Comparison of ENCODE assay signal across 26 cellular contexts in genomic region chrX:56794831-56795230, GRCh38.
DNase-seq lines count a peak whose midpoint lies in the region; ATAC-seq, FAIRE-seq and TF ChIP-seq lines count a peak whose summit lies in the region.
"Had no signal": no experiment of that assay in that cellular context is flagged by ENCODE, and none has a peak within 500 bp of the region (broad histone marks: within the 10 kb centered on the region; RNA-seq: fewer than 3 reads in every experiment).

No MANE protein-coding gene starts in this region.

- H3K27me3 Mint-ChIP-seq in CD4-positive, CD25-positive, alpha-beta regulatory T cell = no peaks in the 10 kb centered on the region
- H3K27me3 Mint-ChIP-seq in CD4-positive, alpha-beta memory T cell = no peaks in the 10 kb centered on the region
- no peaks in the 10 kb centered on the region for H3K27me3 Mint-ChIP-seq in naive thymus-derived CD8-positive, alpha-beta T cell
- H3K27me3 Mint-ChIP-seq: activated naive CD8-positive, alpha-beta T cell treated with anti-CD3 and anti-CD28 coated beads, Interleukin-2, amount 50 U/mL, for 24 hours; effector memory CD8-positive, alpha-beta T cell had no signal

- FAIRE-seq in bronchial epithelial cell (lab: Jason Lieb, UNC) = peak; percentile 66

- DNase-seq in CD4-positive, CD25-positive, alpha-beta regulatory T cell = no peak
- DNase-seq in CD4-positive, alpha-beta memory T cell = no peak
- DNase-seq in bronchial epithelial cell (ENCODE audit: low read depth) = no peak
- no peak for DNase-seq in naive thymus-derived CD8-positive, alpha-beta T cell
- DNase-seq in CD1c-positive myeloid dendritic cell (ENCODE audit: extremely low spot score) = no peak
- DNase-seq in activated gamma-delta T cell (lab: John Stamatoyannopoulos, UW) = no peak
- DNase-seq in smooth muscle cell (lab: John Stamatoyannopoulos, UW; ENCODE audit: unreplicated experiment) = no peak
- DNase-seq: activated CD4-positive, alpha-beta T cell treated with anti-CD3 and anti-CD28 coated beads for 1 hour; activated effector memory CD4-positive, alpha-beta T cell treated with anti-CD3 and anti-CD28 coated beads, Interleukin-2, amount 50 U/mL, for 16 hours; activated naive CD8-positive, alpha-beta T cell treated with anti-CD3 and anti-CD28 coated beads, Interleukin-2, amount 50 U/mL, for 24 hours; cortex of kidney; effector memory CD8-positive, alpha-beta T cell; erythroblast; glutamatergic neuron; IMR-90; left ventricle myocardium inferior; NCI-H187 treated with DMSO at 0.1 percent for 48 hours; NCI-H226; NCI-H526 treated with DMSO at 0.1 percent for 48 hours; nucleus accumbens; stimulated activated CD4-positive, alpha-beta T cell treated with anti-CD3 and anti-CD28 coated beads, Interleukin-15, amount 100 ng/mL, for 24 hours; stimulated activated CD4-positive, alpha-beta T cell treated with anti-CD3 and anti-CD28 coated beads, Interleukin-4, amount 100 ng/mL, for 4 hours; trophoblast cell had no signal

- H3K4me3 Mint-ChIP-seq in CD4-positive, CD25-positive, alpha-beta regulatory T cell = no peak overlapping the region
- H3K4me3 Mint-ChIP-seq in CD4-positive, alpha-beta memory T cell = no peak overlapping the region
- no peak overlapping the region for H3K4me3 Mint-ChIP-seq in naive thymus-derived CD8-positive, alpha-beta T cell
- H3K4me3 Mint-ChIP-seq: activated naive CD8-positive, alpha-beta T cell treated with anti-CD3 and anti-CD28 coated beads, Interleukin-2, amount 50 U/mL, for 24 hours; effector memory CD8-positive, alpha-beta T cell had no signal

- no peaks in the 10 kb centered on the region for H3F3A ChIP-seq in smooth muscle cell (ENCODE audit: low read depth)

- no peak overlapping the region for H3K4me3 ChIP-seq in CD4-positive, CD25-positive, alpha-beta regulatory T cell (ENCODE audit: low read depth, low read length)
- H3K4me3 ChIP-seq in CD4-positive, alpha-beta memory T cell (ENCODE audit: low read length in 2 of 2) = no peak overlapping the region
- H3K4me3 ChIP-seq in bronchial epithelial cell (ENCODE audit: low read depth, low read length) (no peak overlapping the region), smooth muscle cell (no peak overlapping the region)
- H3K4me3 ChIP-seq: BLaER1 treated with 17β-estradiol and CSF1 and Interleukin-3, amounts not matched to agents 10 nM and 100 nM; left ventricle myocardium inferior had no signal

- no peaks in the 10 kb centered on the region for H3K9me3 Mint-ChIP-seq in CD4-positive, CD25-positive, alpha-beta regulatory T cell
- no peaks in the 10 kb centered on the region for H3K9me3 Mint-ChIP-seq in CD4-positive, alpha-beta memory T cell
- H3K9me3 Mint-ChIP-seq in naive thymus-derived CD8-positive, alpha-beta T cell = no peaks in the 10 kb centered on the region
- H3K9me3 Mint-ChIP-seq: activated naive CD8-positive, alpha-beta T cell treated with anti-CD3 and anti-CD28 coated beads, Interleukin-2, amount 50 U/mL, for 24 hours; effector memory CD8-positive, alpha-beta T cell had no signal

- H4K20me1 ChIP-seq in smooth muscle cell (ENCODE audit: low read depth) = peaks cover 58% of the 10 kb centered on the region

- H3K4me1 ChIP-seq in CD4-positive, CD25-positive, alpha-beta regulatory T cell (ENCODE audit: control insufficient read depth, insufficient read depth, low read length, poor library complexity, severe bottlenecking) = peaks cover 4% of the 10 kb centered on the region
- peaks cover 27% of the 10 kb centered on the region for H3K4me1 ChIP-seq in CD4-positive, alpha-beta memory T cell (ENCODE audit: insufficient read depth, low read length)
- no peaks in the 10 kb centered on the region for H3K4me1 ChIP-seq in smooth muscle cell (ENCODE audit: low read depth)

- POLR2A ChIA-PET in CD4-positive, alpha-beta memory T cell (lab: Charles Lee; ENCODE audit: partially characterized antibody) = no interaction called here
- POLR2A ChIA-PET in naive thymus-derived CD8-positive, alpha-beta T cell (lab: Charles Lee) = no interaction called here

- H3K27ac ChIP-seq in CD4-positive, CD25-positive, alpha-beta regulatory T cell (ENCODE audit: insufficient read depth, low read length, poor library complexity, severe bottlenecking) = no peak overlapping the region
- no peak overlapping the region for H3K27ac ChIP-seq in CD4-positive, alpha-beta memory T cell (ENCODE audit: low read depth, low read length)
- no peak overlapping the region for H3K27ac ChIP-seq in smooth muscle cell (ENCODE audit: low read depth)
- H3K27ac ChIP-seq: left ventricle myocardium inferior had no signal

- intact Hi-C loops in CD4-positive, alpha-beta memory T cell (cut with micrococcal nuclease) = no loop called here

- no peaks in the 10 kb centered on the region for H3K36me3 ChIP-seq in CD4-positive, CD25-positive, alpha-beta regulatory T cell (ENCODE audit: control insufficient read depth, insufficient read depth, low read length)
- H3K36me3 ChIP-seq in CD4-positive, alpha-beta memory T cell (ENCODE audit: insufficient read depth, low read length) = no peaks in the 10 kb centered on the region
- H3K36me3 ChIP-seq in bronchial epithelial cell (ENCODE audit: control insufficient read depth, insufficient read depth, low read length) = no peaks in the 10 kb centered on the region
- no peaks in the 10 kb centered on the region for H3K36me3 ChIP-seq in smooth muscle cell (ENCODE audit: low read depth)
- H3K36me3 ChIP-seq: left ventricle myocardium inferior had no signal

- ATAC-seq in CD4-positive, CD25-positive, alpha-beta regulatory T cell (ENCODE audit: low read depth in 2 of 2) = no peak
- ATAC-seq in naive thymus-derived CD8-positive, alpha-beta T cell = no peak
- ATAC-seq: activated naive CD8-positive, alpha-beta T cell treated with anti-CD3 and anti-CD28 coated beads, Interleukin-2, amount 50 U/mL, for 24 hours; effector memory CD8-positive, alpha-beta T cell; HCT116; Right ventricle myocardium inferior had no signal

- H3K4me1 Mint-ChIP-seq in CD4-positive, CD25-positive, alpha-beta regulatory T cell = peaks cover 5 to 49% (median 14%) of the 10 kb centered on the region in 4 donors
- peaks cover 18 to 42% (median 32%) of the 10 kb centered on the region in 4 donors for H3K4me1 Mint-ChIP-seq in CD4-positive, alpha-beta memory T cell
- H3K4me1 Mint-ChIP-seq in naive thymus-derived CD8-positive, alpha-beta T cell = peaks cover 26 to 57% (median 50%) of the 10 kb centered on the region in 4 donors

- H3K27ac Mint-ChIP-seq in CD4-positive, CD25-positive, alpha-beta regulatory T cell = peak overlapping the region in 2 of 3 donors; percentile 44 to 67
- H3K27ac Mint-ChIP-seq in CD4-positive, alpha-beta memory T cell = peak overlapping the region in 5 of 7 donors; percentile 2 to 75 (median 21)
- peak overlapping the region; percentile 9 to 79 (median 66) for H3K27ac Mint-ChIP-seq in naive thymus-derived CD8-positive, alpha-beta T cell
- H3K27ac Mint-ChIP-seq: activated naive CD8-positive, alpha-beta T cell treated with anti-CD3 and anti-CD28 coated beads, Interleukin-2, amount 50 U/mL, for 24 hours had no signal

- H3K9ac ChIP-seq in smooth muscle cell (ENCODE audit: low read depth) = no peak overlapping the region

- H3K27me3 ChIP-seq in CD4-positive, CD25-positive, alpha-beta regulatory T cell (ENCODE audit: control insufficient read depth, insufficient read depth, low read length) = no peaks in the 10 kb centered on the region
- no peaks in the 10 kb centered on the region for H3K27me3 ChIP-seq in CD4-positive, alpha-beta memory T cell (ENCODE audit: insufficient read depth, low read length)
- H3K27me3 ChIP-seq in bronchial epithelial cell (ENCODE audit: control insufficient read depth, insufficient read depth, low read length) (no peaks in the 10 kb centered on the region), smooth muscle cell (ENCODE audit: low read depth) (no peaks in the 10 kb centered on the region)

- WGBS in smooth muscle cell (ENCODE audit: low lambda C conversion rate) = 86% methylated on average over 6 of the region's 6 CpGs

- H3K9me3 ChIP-seq in CD4-positive, CD25-positive, alpha-beta regulatory T cell (ENCODE audit: control insufficient read depth in 2 of 2, low read length in 2 of 2) = no peaks in the 10 kb centered on the region
- no peaks in the 10 kb centered on the region for H3K9me3 ChIP-seq in CD4-positive, alpha-beta memory T cell (ENCODE audit: control insufficient read depth in 1 of 2, low read length in 2 of 2)
- no peaks in the 10 kb centered on the region for H3K9me3 ChIP-seq in smooth muscle cell (replicated peaks; ENCODE audit: low read depth)
- H3K9me3 ChIP-seq: BLaER1 treated with 17β-estradiol and CSF1 and Interleukin-3, amounts not matched to agents 10 nM and 100 nM; left ventricle myocardium inferior had no signal

- no peak overlapping the region for H3K4me2 ChIP-seq in smooth muscle cell

- peaks cover 8% of the 10 kb centered on the region for H3K36me3 Mint-ChIP-seq in CD4-positive, CD25-positive, alpha-beta regulatory T cell
- H3K36me3 Mint-ChIP-seq in CD4-positive, alpha-beta memory T cell = peaks cover 4 to 12% of the 10 kb centered on the region in 2 donors
- peaks cover 0 to 28% (median 2%) of the 10 kb centered on the region in 3 donors for H3K36me3 Mint-ChIP-seq in naive thymus-derived CD8-positive, alpha-beta T cell

- TF ChIP-seq CTCF in bronchial epithelial cell (IDR thresholded peaks at IDR 0.05; ENCODE audit: insufficient read depth, low read length, severe bottlenecking) (no peak), smooth muscle cell (IDR thresholded peaks at IDR 0.05; ENCODE audit: borderline replicate concordance, insufficient read depth, poor library complexity, severe bottlenecking) (no peak)

- no peaks in the 10 kb centered on the region for H3K79me2 ChIP-seq in smooth muscle cell (ENCODE audit: low read depth)

- CTCF ChIA-PET in CD4-positive, alpha-beta memory T cell (lab: Charles Lee; ENCODE audit: partially characterized antibody) = no interaction called here

- H2AFZ ChIP-seq in smooth muscle cell (ENCODE audit: low read depth) = no peak overlapping the region
